Comparison of ENCODE assay signal across 8 cellular contexts in the genomic region with DNA sequence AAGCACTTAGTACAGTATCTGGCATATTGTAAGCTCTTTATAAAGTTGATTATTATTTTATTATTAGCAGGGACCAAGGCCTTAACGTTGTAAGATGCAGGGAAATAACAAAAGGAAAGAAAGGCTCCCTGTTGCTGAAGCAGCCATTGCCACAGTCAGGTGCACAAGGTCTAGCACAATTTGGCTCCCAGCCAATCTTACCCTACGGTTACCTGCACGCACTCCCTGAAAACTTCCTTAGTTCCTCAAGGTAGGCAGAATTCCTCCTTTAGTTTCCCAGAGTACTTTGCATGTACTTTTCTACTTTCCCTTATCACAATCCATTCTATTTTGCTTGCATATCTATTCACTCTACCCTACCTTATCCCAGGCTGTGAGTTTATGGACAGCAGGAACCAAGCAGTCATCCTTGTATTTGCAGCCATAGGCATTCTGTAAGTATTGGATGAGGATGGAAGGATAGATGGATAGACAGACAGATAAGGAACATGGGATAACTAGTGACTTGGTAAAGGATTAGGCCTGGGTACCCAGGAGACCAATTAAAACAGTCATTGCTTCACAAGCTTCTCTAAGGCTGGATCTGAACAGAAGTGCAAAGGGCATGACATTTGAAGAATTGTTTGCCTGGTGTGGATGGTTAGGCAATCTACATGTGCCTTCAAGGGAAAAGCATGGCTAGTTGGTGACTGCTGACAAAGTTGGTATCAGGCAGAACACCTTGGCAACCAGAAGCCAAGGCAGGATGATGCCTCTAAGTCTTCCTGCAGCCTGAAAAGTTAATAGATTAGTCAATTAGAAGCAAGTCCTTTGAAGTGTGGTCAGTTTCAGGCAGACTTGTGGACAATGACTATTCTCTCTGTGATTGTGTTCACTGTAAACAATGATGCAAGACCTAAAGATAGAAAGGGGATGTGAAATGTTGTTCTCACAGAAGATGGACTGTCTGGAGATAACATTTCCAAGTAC. TPM values are rescaled to one million over a fixed set of nuclear protein-coding genes. Genes with fewer than 3 reads are reported as not detected.
A peak's percentile ranks its signal among the peaks of the same experiment; 100 is the strongest.
DNase-seq lines count a peak whose midpoint lies in the region; ATAC-seq and TF ChIP-seq lines count a peak whose summit lies in the region.

No MANE protein-coding gene starts in this region.

- intact Hi-C loops in testis (cut with DNase I; ENCODE audit: low total_unique reads): no loop called here

- H3K4me2 ChIP-seq in hepatocyte: no peak overlapping the region

- no peak for TF ChIP-seq CTCF in GM20000 (IDR thresholded peaks at IDR 0.05; ENCODE audit: extremely low read depth, missing control alignments)
- TF ChIP-seq CTCF in hepatocyte (IDR thresholded peaks at IDR 0.05; ENCODE audit: poor library complexity): no peak
- TF ChIP-seq CTCF in testis (IDR thresholded peaks at IDR 0.05): no peak

- H3K27ac ChIP-seq in hepatocyte: no peak overlapping the region
- no peak overlapping the region for H3K27ac ChIP-seq in testis

- H3K9me2 ChIP-seq in hepatocyte (replicated peaks; ENCODE audit: insufficient read depth): no peaks in the 10 kb centered on the region

- no peaks in the 10 kb centered on the region for H3K79me2 ChIP-seq in hepatocyte

- H3K36me3 ChIP-seq in hepatocyte (replicated peaks; ENCODE audit: insufficient read depth, low read depth) (no peaks in the 10 kb centered on the region), testis (ENCODE audit: low read depth, missing control alignments) (no peaks in the 10 kb centered on the region)

- peak; percentile 25 for DNase-seq in DMS79 treated with DMSO at 0.1 percent for 48 hours (lab: John Stamatoyannopoulos, UW)
- DNase-seq in GM20000 (ENCODE audit: low spot score): peak; percentile 67
- peak; percentile 43 for DNase-seq in hepatocyte (ENCODE audit: low spot score)
- DNase-seq in testis: no peak
- no peak for DNase-seq in AML-193 (lab: John Stamatoyannopoulos, UW)
- no peak for DNase-seq in inferior parietal cortex (ENCODE audit: extremely low spot score)
- DNase-seq in NCI-H2196 treated with DMSO at 0.1 percent for 48 hours (lab: John Stamatoyannopoulos, UW; ENCODE audit: unreplicated experiment): no peak

- H2AFZ ChIP-seq in hepatocyte: no peak overlapping the region

- H3K9me3 ChIP-seq in hepatocyte (ENCODE audit: low read depth): no peaks in the 10 kb centered on the region
- no peaks in the 10 kb centered on the region for H3K9me3 ChIP-seq in testis

- TF ChIP-seq POLR2A in testis (IDR thresholded peaks at IDR 0.05): no peak

- no peaks in the 10 kb centered on the region for H4K20me1 ChIP-seq in hepatocyte (ENCODE audit: insufficient read depth, poor library complexity, severe bottlenecking)

- 68% methylated on average over 3 of the region's 3 CpGs for WGBS in hepatocyte (ENCODE audit: low lambda C conversion rate, missing lambda C conversion rate)
- 62 to 86% methylated on average over 3 of the region's 3 CpGs for WGBS in testis, 2 donors

- no peaks in the 10 kb centered on the region for H3K27me3 ChIP-seq in hepatocyte
- H3K27me3 ChIP-seq in testis: no peaks in the 10 kb centered on the region

- H3K4me1 ChIP-seq in hepatocyte (ENCODE audit: insufficient read depth) (peaks cover 9% of the 10 kb centered on the region), testis (no peaks in the 10 kb centered on the region)

- ATAC-seq in HG03439 (IDR thresholded peaks at IDR 0.05; ENCODE audit: unreplicated experiment): peak; percentile 89

- H3K4me3 ChIP-seq in hepatocyte (no peak overlapping the region), testis (no peak overlapping the region)

RNA-seq across cellular contexts. Expression of a gene that starts 20.8 kb away (rescaled TPM):
- 102 and 104 TPM in 2 replicates for total RNA-seq in hepatocyte
- polyA plus RNA-seq in hepatocyte: 60.2 and 63.5 TPM in 2 replicates
- total RNA-seq in testis: 100 to 1,000 TPM; 117 to 142 TPM
- 100 TPM for polyA plus RNA-seq in testis (ENCODE audit: insufficient read depth, low read depth, low replicate concordance)

Comparison
In these comparisons a context has a peak if more than half of its experiments do, and no peak if none do; other contexts are left out.
1. DNase-seq: peak in DMS79 treated with DMSO at 0.1 percent for 48 hours (single experiment), GM20000 (single experiment) and hepatocyte (single experiment); none in testis (single experiment), AML-193 (0 of 2), inferior parietal cortex (single experiment) and NCI-H2196 treated with DMSO at 0.1 percent for 48 hours (single experiment).